8 cellular contexts compared by ENCODE assay signal in genomic region chr4:70705856-70706461, GRCh38. TPM values are rescaled to one million over a fixed set of nuclear protein-coding genes. Genes with fewer than 3 reads are reported as not detected.
DNase-seq lines count a peak whose midpoint lies in the region; ATAC-seq and TF ChIP-seq lines count a peak whose summit lies in the region.

No MANE protein-coding gene starts in this region.

- H3K4me1 ChIP-seq in lung (ENCODE audit: control insufficient read depth in 2 of 2, insufficient read depth in 2 of 2, low read length in 2 of 2) = peaks cover 3 to 5% of the 10 kb centered on the region in 2 donors
- peaks cover 0 to 5% of the 10 kb centered on the region in 2 donors for H3K4me1 ChIP-seq in uterus

- peak overlapping the region; percentile 87 to 97 (median 91) for H3K27ac Mint-ChIP-seq in IgD-negative memory B cell

- H3K36me3 Mint-ChIP-seq in IgD-negative memory B cell = no peaks in the 10 kb centered on the region

- H3K4me3 Mint-ChIP-seq in IgD-negative memory B cell = peak overlapping the region; percentile 86 to 98 (median 98)

- peaks cover 26 to 37% (median 32%) of the 10 kb centered on the region in 3 donors for H3K4me1 Mint-ChIP-seq in IgD-negative memory B cell

- TF ChIP-seq CTCF in GM06990 (IDR thresholded peaks at IDR 0.05; ENCODE audit: insufficient read depth, low read length, poor library complexity, severe bottlenecking) = no peak
- TF ChIP-seq CTCF in cardiac fibroblast (IDR thresholded peaks at IDR 0.05; ENCODE audit: low read depth, low read length) = no peak
- TF ChIP-seq CTCF in lung (IDR thresholded peaks at IDR 0.05; ENCODE audit: control extremely low read depth, extremely low read depth) = no peak
- TF ChIP-seq CTCF in uterus (IDR thresholded peaks at IDR 0.05) = peak in 1 of 4 experiments; percentile 1

- H3K4me3 ChIP-seq in GM06990 (replicated peaks; ENCODE audit: low read depth, low read length) (peak overlapping the region; percentile 74), cardiac fibroblast (replicated peaks in 1 of 2; ENCODE audit: low read depth in 2 of 2, low read length in 2 of 2) (peak overlapping the region; percentile 65 to 69), lung (peak overlapping the region; percentile 80), uterus (peak overlapping the region; percentile 65 to 97)

- H3K27me3 Mint-ChIP-seq in IgD-negative memory B cell = no peaks in the 10 kb centered on the region

- no peaks in the 10 kb centered on the region for H3K9me3 ChIP-seq in lung (ENCODE audit: control insufficient read depth in 2 of 2, insufficient read depth in 1 of 2, low read length in 1 of 2)
- no peaks in the 10 kb centered on the region for H3K9me3 ChIP-seq in uterus

- intact Hi-C loops in uterus (cut with DNase I; ENCODE audit: low total_unique reads) = no loop called here

- H3K36me3 ChIP-seq in GM06990 (ENCODE audit: control insufficient read depth, insufficient read depth, low read length) = no peaks in the 10 kb centered on the region
- H3K36me3 ChIP-seq in lung (ENCODE audit: control insufficient read depth in 2 of 2, insufficient read depth in 2 of 2, low read length in 2 of 2) = no peaks in the 10 kb centered on the region
- H3K36me3 ChIP-seq in uterus = no peaks in the 10 kb centered on the region

- ATAC-seq in lung (ENCODE audit: insufficient read depth, low FRiP score) = peak; percentile 1
- no peak for ATAC-seq in HG03139 (IDR thresholded peaks at IDR 0.05; ENCODE audit: unreplicated experiment)

- H3K27ac ChIP-seq in lung (ENCODE audit: low read depth in 1 of 2, low read length in 1 of 2) (peak overlapping the region; percentile 98), uterus (peak overlapping the region; percentile 95 to 99)

- WGBS in lung, 2 donors = 6 to 7% methylated on average over 17 of the region's 17 CpGs

- no peaks in the 10 kb centered on the region for H3K9me3 Mint-ChIP-seq in IgD-negative memory B cell

- no peak for TF ChIP-seq POLR2A in uterus (IDR thresholded peaks at IDR 0.05)

- DNase-seq in GM06990 (ENCODE audit: extremely low read depth, insufficient read length) (no peak), cardiac fibroblast (ENCODE audit: low read depth in 2 of 2) (peak in 1 of 2 donors; percentile 38), lung (ENCODE audit: low spot score) (no peak), uterus (no peak), NCI-H1694 treated with DMSO at 0.1 percent for 48 hours (lab: John Stamatoyannopoulos, UW) (no peak), NK-92 (lab: John Stamatoyannopoulos, UW; ENCODE audit: unreplicated experiment) (no peak)

- no peaks in the 10 kb centered on the region for H3K27me3 ChIP-seq in GM06990 (replicated peaks; ENCODE audit: control insufficient read depth, insufficient read depth, low read length)
- H3K27me3 ChIP-seq in lung (ENCODE audit: control insufficient read depth, insufficient read depth) = no peaks in the 10 kb centered on the region
- H3K27me3 ChIP-seq in uterus = no peaks in the 10 kb centered on the region

RNA-seq across cellular contexts. Expression of gene RUFY3, which starts 15.8 kb away (rescaled TPM):
- 16.8 TPM for polyA plus RNA-seq in IgD-negative memory B cell
- total RNA-seq in lung = 100 to 1,000 TPM in 1 of 2 donors, 10 to 100 TPM in 1; 61.5 to 122 TPM
- polyA plus RNA-seq in lung = 10 to 100 TPM; 17.2 to 25.0 TPM
- total RNA-seq in uterus = 100 to 1,000 TPM in 2 of 4 donors, 10 to 100 TPM in 2; 25.4 to 137 (median 75.9) TPM

RNA-seq across cellular contexts. Expression of gene UTP3, which starts 17.6 kb away (rescaled TPM):
- polyA plus RNA-seq in IgD-negative memory B cell (15.9 TPM), lung (10 to 100 TPM; 30.5 to 32.0 TPM)
- total RNA-seq in lung (10 to 100 TPM; 20.1 to 25.8 TPM), uterus (10 to 100 TPM in 2 of 4 donors, 1 to 10 TPM in 2; 6.7 to 28.9 (median 17.1) TPM)

RNA-seq across cellular contexts. Expression of gene JCHAIN, which starts 39.7 kb away (rescaled TPM):
- polyA plus RNA-seq in IgD-negative memory B cell (1,651 TPM), lung (10 to 100 TPM; 18.3 to 91.8 TPM)
- total RNA-seq in lung (100 to 1,000 TPM; 131 to 276 TPM), uterus (10 to 100 TPM in 1 of 4 donors, 1 to 10 TPM in 3; 4.9 to 12.7 (median 6.2) TPM)

Comparison
In these comparisons a context has a peak if more than half of its experiments do, and no peak if none do; other contexts are left out.
1. RNA of gene JCHAIN, which starts 39.7 kb away (total RNA-seq): 131 to 276 TPM in lung; 4.9 to 12.7 TPM in uterus; every median in the first group is over 4 times any median in the second.
2. Peak in every context shown above with its lines, with median percentiles within 50 percentile points of each other: H3K4me3 ChIP-seq.